Comparison of ENCODE assay signal across 1 cellular context in the genomic region with DNA sequence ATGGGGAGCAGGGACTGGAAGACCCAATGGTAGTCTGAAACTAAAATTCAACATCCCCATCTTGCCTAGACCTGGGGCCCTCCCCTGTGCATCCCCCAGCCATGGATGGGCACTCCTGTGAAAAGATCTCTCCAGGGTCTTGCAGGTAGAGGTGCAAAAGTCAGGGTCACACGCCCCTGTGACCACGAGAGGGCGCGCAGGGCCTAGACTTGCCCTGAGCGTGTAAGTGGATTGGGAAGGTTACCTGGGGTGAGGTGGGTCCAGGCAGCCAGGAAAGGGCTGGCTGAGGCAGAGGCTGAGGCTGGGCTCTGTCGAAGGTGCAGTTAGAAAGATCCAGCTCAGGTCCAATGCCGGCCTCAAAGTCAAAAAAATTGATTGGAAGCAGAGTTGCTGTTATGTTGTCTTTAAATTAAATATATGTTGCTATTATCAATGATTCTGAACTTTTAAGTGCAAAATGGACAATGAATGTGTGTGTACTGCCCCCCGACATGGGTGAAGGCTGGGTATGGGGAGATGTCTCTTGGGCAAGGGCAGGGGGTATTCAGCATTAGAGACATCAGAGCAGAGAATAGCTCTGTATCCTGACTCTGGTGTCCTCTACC.
TF ChIP-seq lines count a peak whose summit lies in the region.

No MANE protein-coding gene starts in this region.

TF ChIP-seq in SK-N-SH treated with all-trans-retinoic acid at 6 μM for 48 hours, 23 proteins besides CTCF, POLR2A, EP300 and RAD21 (continued from another document):
- TF ChIP-seq ZC3H10 (CRISPR knock-in tag; IDR thresholded peaks at IDR 0.05): no peak
